Comparison of ENCODE assay signal across 11 cellular contexts in the genomic region with DNA sequence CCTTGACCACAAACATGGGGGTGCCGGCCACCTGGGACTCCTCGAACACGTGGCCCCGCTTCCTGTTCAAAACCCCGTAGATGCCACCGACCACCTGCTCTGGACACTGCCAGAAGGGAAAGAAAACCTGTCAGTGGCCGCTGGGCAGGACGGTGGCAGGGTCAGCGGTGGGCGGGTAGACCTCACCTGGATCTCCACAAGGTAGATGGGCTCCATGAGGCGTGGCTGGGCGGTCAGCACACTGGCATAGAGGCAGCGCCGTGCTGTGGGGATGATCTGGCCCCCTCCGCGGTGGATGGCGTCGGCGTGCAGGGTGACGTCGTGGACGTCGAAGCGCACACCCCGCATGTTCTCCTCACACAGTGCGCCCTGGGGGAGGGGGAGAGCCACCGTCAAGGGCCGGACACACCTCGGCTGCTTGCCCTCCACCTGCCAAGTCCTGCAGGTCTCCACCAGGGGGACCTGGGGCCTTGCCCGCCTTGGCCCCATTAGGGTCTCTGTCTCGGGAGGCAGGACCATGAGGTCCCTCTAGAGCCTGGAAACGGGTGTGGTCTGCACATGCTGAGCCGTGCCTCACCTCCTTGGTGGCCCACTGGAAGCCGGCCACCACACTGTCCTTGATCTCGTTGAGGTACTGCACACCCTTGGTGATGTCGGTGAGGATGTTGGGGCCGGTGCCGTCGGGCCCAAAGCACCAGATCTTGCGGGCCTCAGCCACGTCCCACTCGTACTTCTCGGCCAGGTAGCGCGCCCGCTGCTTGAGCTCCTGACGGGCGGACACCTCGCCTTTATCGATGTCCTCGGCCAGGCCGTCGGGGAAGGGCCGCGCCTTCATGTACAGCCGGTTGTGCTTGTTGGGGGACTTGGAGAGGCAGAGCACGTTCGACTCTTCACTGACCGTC. TPM values are rescaled to one million over a fixed set of nuclear protein-coding genes. Genes with fewer than 3 reads are reported as not detected.
DNase-seq lines count a peak whose midpoint lies in the region; ATAC-seq, FAIRE-seq and TF ChIP-seq lines count a peak whose summit lies in the region.
"Had no signal": no experiment of that assay in that cellular context is flagged by ENCODE, and none has a peak within 500 bp of the region (broad histone marks: within the 10 kb centered on the region; RNA-seq: fewer than 3 reads in every experiment).

No MANE protein-coding gene starts in this region.

- H3F3A ChIP-seq in GM23248 (ENCODE audit: insufficient read depth): peaks cover 53% of the 10 kb centered on the region

- no peaks in the 10 kb centered on the region for H3K9me2 ChIP-seq in GM23248 (ENCODE audit: insufficient read depth)

- WGBS in GM23248 (ENCODE audit: low coverage in 1 of 2, low lambda C conversion rate in 2 of 2, missing lambda C conversion rate in 2 of 2), 2 experiments: 83 to 85% methylated on average over 56 to 59 of the region's 59 CpGs
- 93% methylated on average over 58 of the region's 59 CpGs for WGBS in GM12878 (ENCODE audit: insufficient coverage, insufficient replicate concordance, low lambda C conversion rate, missing lambda C conversion rate)
- WGBS in mesodermal cell (ENCODE audit: insufficient coverage in 2 of 2), 2 experiments: 97 to 98% methylated on average over 57 to 59 of the region's 59 CpGs

- no peaks in the 10 kb centered on the region for H3K9me3 ChIP-seq in BLaER1 treated with 17β-estradiol and CSF1 and Interleukin-3, amounts not matched to agents 10 nM and 100 nM (replicated peaks in 1 of 11)
- H3K9me3 ChIP-seq in GM23248 (ENCODE audit: low read depth): no peaks in the 10 kb centered on the region
- H3K9me3 ChIP-seq in GM12878 (replicated peaks; ENCODE audit: control insufficient read depth, insufficient read depth, low read length): no peaks in the 10 kb centered on the region
- H3K9me3 ChIP-seq in mesodermal cell (ENCODE audit: control insufficient read depth, low read length): no peaks in the 10 kb centered on the region

- H2AFZ ChIP-seq in GM23248 (no peak overlapping the region), GM12878 (ENCODE audit: control insufficient read depth, low read depth, low read length) (no peak overlapping the region)

- peak overlapping the region in 9 of 11 experiments; percentile 1 to 43 (median 28); a peak in 17 of 22 replicates for H3K4me2 ChIP-seq in BLaER1 treated with 17β-estradiol and CSF1 and Interleukin-3, amounts not matched to agents 10 nM and 100 nM
- H3K4me2 ChIP-seq in GM23248 (ENCODE audit: unreplicated experiment) (no peak overlapping the region), GM12878 (ENCODE audit: control insufficient read depth, insufficient read depth) (peak overlapping the region; percentile 33; the same call in 1 of the 2 replicates)

- POLR2A ChIA-PET in GM12878 (lab: Charles Lee): interaction anchor here (0.6 kb wide), 1 partner anchor 168 kb away, joined by 6 read pairs; no protein-coding TSS in a partner anchor

- H3K9ac ChIP-seq in BLaER1 treated with 17β-estradiol and CSF1 and Interleukin-3, amounts not matched to agents 10 nM and 100 nM: peak overlapping the region in 10 of 11 experiments; percentile 4 to 98 (median 29); a peak in 15 of 22 replicates
- H3K9ac ChIP-seq in GM23248 (peak overlapping the region; percentile 46; the same call in 1 of the 2 replicates), GM12878 (ENCODE audit: control insufficient read depth, insufficient read depth, low read length) (no peak overlapping the region)

- FAIRE-seq in GM12878 (lab: Jason Lieb, UNC): no peak

- H3K4me1 ChIP-seq in BLaER1 treated with 17β-estradiol and CSF1 and Interleukin-3, amounts not matched to agents 10 nM and 100 nM: peaks cover 35 to 66% (median 61%) of the 10 kb centered on the region in 10 experiments
- no peaks in the 10 kb centered on the region for H3K4me1 ChIP-seq in GM23248 (ENCODE audit: insufficient read depth)
- peaks cover 3% of the 10 kb centered on the region for H3K4me1 ChIP-seq in GM12878 (ENCODE audit: control insufficient read depth, insufficient read depth, low read length)
- H3K4me1 ChIP-seq in mesodermal cell (ENCODE audit: control insufficient read depth, insufficient read depth, low read length, poor library complexity, severe bottlenecking): peaks cover 6% of the 10 kb centered on the region

- DNase-seq in GM23248: peak; percentile 43
- no peak for DNase-seq in GM12878 (ENCODE audit: low read depth, low spot score)
- DNase-seq in AML-193 (lab: John Stamatoyannopoulos, UW): no peak
- no peak for DNase-seq in GF-D8 (lab: John Stamatoyannopoulos, UW)
- DNase-seq in stimulated activated CD4-positive, alpha-beta T cell treated with anti-CD3 and anti-CD28 coated beads, Interleukin-4, amount 100 ng/mL, for 24 hours: no peak
- DNase-seq: cerebellar nuclear complex, EL, NCI-H1105 had no signal

- CTCF ChIA-PET in GM12878 (lab: Yijun Ruan, JAX): interaction anchor here (0.5 kb wide), 1 partner anchor 274 kb away, joined by 3 read pairs; no protein-coding TSS in a partner anchor

- no peak for TF ChIP-seq EP300 in GM12878 (IDR thresholded peaks at IDR 0.05; ENCODE audit: borderline replicate concordance in 1 of 2, control insufficient read depth in 1 of 2, low read depth in 2 of 2, low read length in 2 of 2)

- H3K36me3 ChIP-seq in BLaER1 treated with 17β-estradiol and CSF1 and Interleukin-3, amounts not matched to agents 10 nM and 100 nM: peaks cover 76 to 81% (median 80%) of the 10 kb centered on the region in 11 experiments
- peaks cover 69% of the 10 kb centered on the region for H3K36me3 ChIP-seq in GM23248 (ENCODE audit: low read depth)
- peaks cover 38 to 64% of the 10 kb centered on the region in 2 experiments for H3K36me3 ChIP-seq in GM12878 (ENCODE audit: control insufficient read depth in 2 of 2, insufficient read depth in 2 of 2, low read length in 1 of 2)
- H3K36me3 ChIP-seq in mesodermal cell (ENCODE audit: control insufficient read depth, insufficient read depth, low read length): peaks cover 80% of the 10 kb centered on the region

- H4K20me1 ChIP-seq in BLaER1 treated with 17β-estradiol and CSF1 and Interleukin-3, amounts not matched to agents 10 nM and 100 nM: peaks cover 76 to 84% (median 82%) of the 10 kb centered on the region in 11 experiments
- peaks cover 25% of the 10 kb centered on the region for H4K20me1 ChIP-seq in GM23248 (ENCODE audit: insufficient read depth)
- H4K20me1 ChIP-seq in GM12878 (ENCODE audit: control insufficient read depth, insufficient read depth): peaks cover 38% of the 10 kb centered on the region

- intact Hi-C loops in GM12878 (cut with micrococcal nuclease; ENCODE audit: unreplicated experiment): no loop called here

- SMC1A ChIA-PET in GM12878 (lab: Charles Lee; ENCODE audit: uncharacterized antibody, unreplicated experiment): no interaction called here

- peaks cover 75% of the 10 kb centered on the region for H3K79me2 ChIP-seq in GM23248 (ENCODE audit: insufficient read depth)
- H3K79me2 ChIP-seq in GM12878 (ENCODE audit: control insufficient read depth, insufficient read depth, low read length): peaks cover 49% of the 10 kb centered on the region

- no peak for TF ChIP-seq CTCF in GM12878 (IDR thresholded peaks at IDR 0.05 in 2 of 3, conservative IDR thresholded peaks at IDR 0.05 in 1 of 3; ENCODE audit: control insufficient read depth in 2 of 3, extremely low read depth in 1 of 3, insufficient read depth in 1 of 3, low read depth in 3 of 3, low read length in 3 of 3)

- in situ Hi-C loops in GM23248 (cut with MboI) (no loop called here), GM12878 (cut with MboI) (no loop called here)

- ATAC-seq in GM12878 (no peak; the same call in 1 of the 3 replicates), GM19324 (IDR thresholded peaks at IDR 0.05; ENCODE audit: low FRiP score, unreplicated experiment) (no peak)

- RAD21 ChIA-PET in GM12878 (lab: Charles Lee; ENCODE audit: unreplicated experiment): no interaction called here

- peak; percentile 73 for TF ChIP-seq POLR2A in GM12878 (IDR thresholded peaks at IDR 0.05; ENCODE audit: low read depth, low read length)

- H3K27me3 ChIP-seq in BLaER1 treated with 17β-estradiol and CSF1 and Interleukin-3, amounts not matched to agents 10 nM and 100 nM: no peaks in the 10 kb centered on the region
- H3K27me3 ChIP-seq in GM23248 (replicated peaks; ENCODE audit: insufficient read depth): no peaks in the 10 kb centered on the region
- no peaks in the 10 kb centered on the region for H3K27me3 ChIP-seq in GM12878 (replicated peaks in 1 of 2; ENCODE audit: control insufficient read depth in 2 of 2, insufficient read depth in 2 of 2, low read length in 1 of 2)

- H3K4me3 ChIP-seq in BLaER1 treated with 17β-estradiol and CSF1 and Interleukin-3, amounts not matched to agents 10 nM and 100 nM: 0 out of 20 replicates have a peak overlapping the region, but pooled peaks of 1 of the 10 experiments have one; percentile 11
- H3K4me3 ChIP-seq in GM23248: no peak overlapping the region
- H3K4me3 ChIP-seq in GM12878: no peak overlapping the region
- H3K4me3 ChIP-seq in mesodermal cell (ENCODE audit: extremely low read depth, insufficient read depth, low read length, poor library complexity, severe bottlenecking): no peak overlapping the region

- no peak for TF ChIP-seq RAD21 in GM12878 (IDR thresholded peaks at IDR 0.05; ENCODE audit: insufficient read depth, low read depth, low read length)

- peak overlapping the region in 8 of 11 experiments; percentile 14 to 98 (median 29); a peak in 12 of 22 replicates for H3K27ac ChIP-seq in BLaER1 treated with 17β-estradiol and CSF1 and Interleukin-3, amounts not matched to agents 10 nM and 100 nM
- H3K27ac ChIP-seq in GM23248 (peak overlapping the region; percentile 36), GM12878 (ENCODE audit: control insufficient read depth, insufficient read depth) (no peak overlapping the region), mesodermal cell (ENCODE audit: low read depth, low read length, severe bottlenecking) (peak overlapping the region; percentile 16)

- BruUV-seq in GM12878 (replicated peaks; lab: Mats Ljungman, UMichigan): TSS peak; percentile 26

RNA-seq across cellular contexts. Expression of a gene that starts 6.6 kb away (rescaled TPM):
- total RNA-seq in GM23248 (2014; rRNA removed; shearing (Covaris generic)): 167 and 194 TPM in 2 replicates
- polyA plus RNA-seq in GM23248 (2016; fragmentation: Nextera tagmentation; extraction: Ambion mirVana): 47.6 and 51.1 TPM in 2 replicates
- total RNA-seq in GM12878 (2013; cell fraction: nucleolus; rRNA removed): 40.0 and 41.8 TPM in 2 replicates
- 35.5 and 39.3 TPM in 2 replicates for total RNA-seq in GM12878 (2014; rRNA removed)
- 12.7 and 16.5 TPM in 2 replicates for total RNA-seq in GM12878 (2014; rRNA removed; fragmentation: Illumina TruSeq; extraction: Trizol)
- total RNA-seq in GM12878 (2021): 42.1 and 46.4 TPM in 2 replicates
- 14.4 TPM for polyA plus RNA-seq in GM12878 (2011; ENCODE audit: low read depth)
- 8.3 and 22.5 TPM in 2 replicates for polyA plus RNA-seq in GM12878 (2011; rRNA removed)
- polyA plus RNA-seq in GM12878 (2011; cell fraction: cytosol; rRNA removed): 34.2 and 37.4 TPM in 2 replicates
- polyA plus RNA-seq in GM12878 (2011; cell fraction: nucleus; rRNA removed): 39.1 and 56.5 TPM in 2 replicates
- 42.0 and 57.7 TPM in 2 replicates for polyA plus RNA-seq in GM12878 (2012)
- 3.8 and 17.8 TPM in 2 replicates for polyA plus RNA-seq in GM12878 (2014; fragmentation: Illumina TruSeq; extraction: Trizol)
- polyA plus RNA-seq in GM12878 (2014; fragmentation: Nextera tagmentation; extraction: Ambion mirVana): under 1 TPM; 0.13 to 0.53 TPM
- polyA plus RNA-seq in GM12878 (2014; rRNA removed): 45.5 and 50.6 TPM in 2 replicates
- 10 to 100 TPM; 27.2 to 35.2 TPM for polyA plus RNA-seq in GM12878 (2016; fragmentation: Nextera tagmentation; extraction: Ambion mirVana)
- 19.1 and 19.3 TPM in 2 replicates for polyA minus RNA-seq in GM12878 (2011; rRNA and poly(A)+ RNA removed)
- 11.6 and 16.3 TPM in 2 replicates for polyA minus RNA-seq in GM12878 (2011; cell fraction: cytosol; rRNA and poly(A)+ RNA removed)
- 11.6 and 17.9 TPM in 2 replicates for polyA minus RNA-seq in GM12878 (2011; cell fraction: nucleus; rRNA and poly(A)+ RNA removed)
- 78.8 TPM for polyA plus RNA-seq in mesodermal cell (2013, experiment 1 of 2)
- polyA plus RNA-seq in mesodermal cell (2013, experiment 2 of 2): 64.6 TPM

RNA-seq across cellular contexts. Expression of a gene that starts 7.8 kb away (rescaled TPM):
- total RNA-seq in GM23248 (2014; rRNA removed; shearing (Covaris generic)): 2,755 and 2,906 TPM in 2 replicates
- 326 and 331 TPM in 2 replicates for polyA plus RNA-seq in GM23248 (2016; fragmentation: Nextera tagmentation; extraction: Ambion mirVana)
- total RNA-seq in GM12878 (2013; cell fraction: nucleolus; rRNA removed): 428 and 477 TPM in 2 replicates
- 2,013 and 2,296 TPM in 2 replicates for total RNA-seq in GM12878 (2014; rRNA removed)
- 1,954 and 2,053 TPM in 2 replicates for total RNA-seq in GM12878 (2014; rRNA removed; fragmentation: Illumina TruSeq; extraction: Trizol)
- 3,487 and 3,491 TPM in 2 replicates for total RNA-seq in GM12878 (2021)
- 2,021 TPM for polyA plus RNA-seq in GM12878 (2011; ENCODE audit: low read depth)
- 1,026 and 1,259 TPM in 2 replicates for polyA plus RNA-seq in GM12878 (2011; rRNA removed)
- 1,261 and 1,791 TPM in 2 replicates for polyA plus RNA-seq in GM12878 (2011; cell fraction: cytosol; rRNA removed)
- 851 and 1,120 TPM in 2 replicates for polyA plus RNA-seq in GM12878 (2011; cell fraction: nucleus; rRNA removed)
- 2,531 and 6,101 TPM in 2 replicates for polyA plus RNA-seq in GM12878 (2012)
- polyA plus RNA-seq in GM12878 (2014; fragmentation: Illumina TruSeq; extraction: Trizol): 1,630 and 2,440 TPM in 2 replicates
- polyA plus RNA-seq in GM12878 (2014; fragmentation: Nextera tagmentation; extraction: Ambion mirVana): 100 to 1,000 TPM; 513 to 937 TPM
- 1,584 and 1,859 TPM in 2 replicates for polyA plus RNA-seq in GM12878 (2014; rRNA removed)
- 100 to 1,000 TPM; 280 to 285 TPM for polyA plus RNA-seq in GM12878 (2016; fragmentation: Nextera tagmentation; extraction: Ambion mirVana)
- 1,004 and 2,355 TPM in 2 replicates for polyA minus RNA-seq in GM12878 (2011; rRNA and poly(A)+ RNA removed)
- 1,141 and 1,143 TPM in 2 replicates for polyA minus RNA-seq in GM12878 (2011; cell fraction: cytosol; rRNA and poly(A)+ RNA removed)
- polyA minus RNA-seq in GM12878 (2011; cell fraction: nucleus; rRNA and poly(A)+ RNA removed): 341 and 536 TPM in 2 replicates
- 1,893 TPM for polyA plus RNA-seq in mesodermal cell (2013, experiment 1 of 2)
- polyA plus RNA-seq in mesodermal cell (2013, experiment 2 of 2): 1,823 TPM

RNA-seq across cellular contexts. Expression of a gene that starts 30.0 kb away (rescaled TPM):
- 16.8 and 21.0 TPM in 2 replicates for total RNA-seq in GM23248 (2014; rRNA removed; shearing (Covaris generic))
- polyA plus RNA-seq in GM23248 (2016; fragmentation: Nextera tagmentation; extraction: Ambion mirVana) (6.9 and 9.1 TPM in 2 replicates), GM12878 (2011; rRNA removed) (2.7 and 7.7 TPM in 2 replicates), GM12878 (2014; fragmentation: Illumina TruSeq; extraction: Trizol) (5.4 and 9.6 TPM in 2 replicates), GM12878 (2014; fragmentation: Nextera tagmentation; extraction: Ambion mirVana) (under 1 TPM; 0.13 to 0.40 TPM), GM12878 (2014; rRNA removed) (17.9 and 23.1 TPM in 2 replicates), GM12878 (2016; fragmentation: Nextera tagmentation; extraction: Ambion mirVana) (10 to 100 TPM; 12.0 to 13.5 TPM)
- total RNA-seq in GM12878 (2013; cell fraction: nucleolus; rRNA removed): 20.6 and 22.2 TPM in 2 replicates
- total RNA-seq in GM12878 (2014; rRNA removed) (17.8 and 22.0 TPM in 2 replicates), GM12878 (2014; rRNA removed; fragmentation: Illumina TruSeq; extraction: Trizol) (5.7 and 10.6 TPM in 2 replicates), GM12878 (2021) (23.2 and 25.1 TPM in 2 replicates)
- polyA plus RNA-seq in GM12878 (2011; ENCODE audit: low read depth): 12.1 TPM
- 11.0 and 13.0 TPM in 2 replicates for polyA plus RNA-seq in GM12878 (2011; cell fraction: cytosol; rRNA removed)
- 16.1 and 32.0 TPM in 2 replicates for polyA plus RNA-seq in GM12878 (2011; cell fraction: nucleus; rRNA removed)
- polyA plus RNA-seq in GM12878 (2012): 15.2 and 24.4 TPM in 2 replicates
- 4.2 and 14.1 TPM in 2 replicates for polyA minus RNA-seq in GM12878 (2011; rRNA and poly(A)+ RNA removed)
- 4.5 and 4.8 TPM in 2 replicates for polyA minus RNA-seq in GM12878 (2011; cell fraction: cytosol; rRNA and poly(A)+ RNA removed)
- 14.3 and 19.8 TPM in 2 replicates for polyA minus RNA-seq in GM12878 (2011; cell fraction: nucleus; rRNA and poly(A)+ RNA removed)
- polyA plus RNA-seq in mesodermal cell (2013, experiment 1 of 2): 37.9 TPM
- 25.8 TPM for polyA plus RNA-seq in mesodermal cell (2013, experiment 2 of 2)

RNA-seq across cellular contexts. Expression of a gene that starts 44.6 kb away (rescaled TPM):
- not detected in 2 replicates for total RNA-seq in GM23248 (2014; rRNA removed; shearing (Covaris generic))
- not detected in 2 replicates for polyA plus RNA-seq in GM23248 (2016; fragmentation: Nextera tagmentation; extraction: Ambion mirVana)
- total RNA-seq in GM12878 (2013; cell fraction: nucleolus; rRNA removed): not detected in 2 replicates
- not detected in 2 replicates for total RNA-seq in GM12878 (2014; rRNA removed)
- not detected in 2 replicates for total RNA-seq in GM12878 (2014; rRNA removed; fragmentation: Illumina TruSeq; extraction: Trizol)
- not detected in 2 replicates for total RNA-seq in GM12878 (2021)
- polyA plus RNA-seq in GM12878 (2011; ENCODE audit: low read depth): not detected
- polyA plus RNA-seq in GM12878 (2011; rRNA removed): 0.15 TPM in 1 of 2 replicates, not detected in the other
- polyA plus RNA-seq in GM12878 (2011; cell fraction: cytosol; rRNA removed): 0.12 TPM in 1 of 2 replicates, not detected in the other
- polyA plus RNA-seq in GM12878 (2011; cell fraction: nucleus; rRNA removed): 0.16 TPM in 1 of 2 replicates, not detected in the other
- 0.13 and 0.14 TPM in 2 replicates for polyA plus RNA-seq in GM12878 (2012)
- not detected in 2 replicates for polyA plus RNA-seq in GM12878 (2014; fragmentation: Illumina TruSeq; extraction: Trizol)
- polyA plus RNA-seq in GM12878 (2014; fragmentation: Nextera tagmentation; extraction: Ambion mirVana): not detected
- not detected in 2 replicates for polyA plus RNA-seq in GM12878 (2014; rRNA removed)
- under 1 TPM in 1 of 2 experiments, not detected in 1; 0.14 TPM for polyA plus RNA-seq in GM12878 (2016; fragmentation: Nextera tagmentation; extraction: Ambion mirVana)
- not detected in 2 replicates for polyA minus RNA-seq in GM12878 (2011; rRNA and poly(A)+ RNA removed)
- not detected in 2 replicates for polyA minus RNA-seq in GM12878 (2011; cell fraction: cytosol; rRNA and poly(A)+ RNA removed)
- polyA minus RNA-seq in GM12878 (2011; cell fraction: nucleus; rRNA and poly(A)+ RNA removed): not detected in 2 replicates
- polyA plus RNA-seq in mesodermal cell (2013, experiment 1 of 2): 0.37 TPM
- polyA plus RNA-seq in mesodermal cell (2013, experiment 2 of 2): not detected
